11 cellular contexts compared by ENCODE assay signal in the genomic region with DNA sequence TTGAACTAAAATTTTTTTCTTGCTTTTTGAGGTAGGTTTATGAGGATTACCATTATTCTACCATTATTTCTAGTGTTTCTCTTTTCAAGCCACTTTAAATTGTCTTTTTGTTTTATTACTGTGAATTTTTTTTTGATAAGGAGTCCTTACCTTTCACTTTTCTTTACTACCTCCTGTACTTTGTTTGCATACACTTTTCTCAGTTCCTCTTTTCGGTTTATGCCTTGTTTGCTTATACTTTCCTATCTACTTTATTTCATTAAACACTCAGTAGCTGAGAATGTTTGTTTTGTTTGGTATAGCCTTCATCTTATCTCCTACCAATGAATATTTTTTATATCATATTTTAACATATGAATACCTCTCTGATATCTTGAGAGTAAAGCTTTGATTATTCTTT.
DNase-seq lines count a peak whose midpoint lies in the region; ATAC-seq and TF ChIP-seq lines count a peak whose summit lies in the region.
"Had no signal": no experiment of that assay in that cellular context is flagged by ENCODE, and none has a peak within 500 bp of the region (broad histone marks: within the 10 kb centered on the region; RNA-seq: fewer than 3 reads in every experiment).

No MANE protein-coding gene starts in this region.

- intact Hi-C loops in lower lobe of right lung (cut with DNase I): no loop called here
- intact Hi-C loops in gastrocnemius medialis (cut with DNase I; ENCODE audit: low total_unique reads): no loop called here

- no peak overlapping the region for H3K4me3 ChIP-seq in lower lobe of right lung
- H3K4me3 ChIP-seq in gastrocnemius medialis: no peak overlapping the region

- no peak overlapping the region for H3K27ac ChIP-seq in lower lobe of right lung
- no peak overlapping the region for H3K27ac ChIP-seq in gastrocnemius medialis
- H3K27ac ChIP-seq: KMS-11 had no signal

- no peaks in the 10 kb centered on the region for H3K9me3 ChIP-seq in lower lobe of right lung
- no peaks in the 10 kb centered on the region for H3K9me3 ChIP-seq in gastrocnemius medialis

- H3K27ac Mint-ChIP-seq in stimulated activated naive B cell treated with anti-CD40 and anti-IgM and Interleukin-4, amounts not matched to agents 10 μg/mL and 1 μg/mL and 100 μg/mL, for 72 hours: no peak overlapping the region

- no peaks in the 10 kb centered on the region for H3K4me1 ChIP-seq in lower lobe of right lung
- no peaks in the 10 kb centered on the region for H3K4me1 ChIP-seq in gastrocnemius medialis

- peaks cover 6 to 10% of the 10 kb centered on the region in 2 donors for H3K4me1 Mint-ChIP-seq in stimulated activated naive B cell treated with anti-CD40 and anti-IgM and Interleukin-4, amounts not matched to agents 10 μg/mL and 1 μg/mL and 100 μg/mL, for 72 hours
- H3K4me1 Mint-ChIP-seq: neural crest cell had no signal

- H3K36me3 ChIP-seq in lower lobe of right lung: no peaks in the 10 kb centered on the region
- no peaks in the 10 kb centered on the region for H3K36me3 ChIP-seq in gastrocnemius medialis

- peaks cover 0 to 4% of the 10 kb centered on the region in 2 donors for H3K9me3 Mint-ChIP-seq in stimulated activated naive B cell treated with anti-CD40 and anti-IgM and Interleukin-4, amounts not matched to agents 10 μg/mL and 1 μg/mL and 100 μg/mL, for 72 hours
- H3K9me3 Mint-ChIP-seq: neural crest cell had no signal

- in situ Hi-C loops in gastrocnemius medialis (cut with MboI; ENCODE audit: low sequenced_read_pairs in 4 of 4): no loop called here

- TF ChIP-seq POLR2A in gastrocnemius medialis (IDR thresholded peaks at IDR 0.05): no peak

- H3K27me3 Mint-ChIP-seq in stimulated activated naive B cell treated with anti-CD40 and anti-IgM and Interleukin-4, amounts not matched to agents 10 μg/mL and 1 μg/mL and 100 μg/mL, for 72 hours: no peaks in the 10 kb centered on the region

- no peaks in the 10 kb centered on the region for H3K36me3 Mint-ChIP-seq in stimulated activated naive B cell treated with anti-CD40 and anti-IgM and Interleukin-4, amounts not matched to agents 10 μg/mL and 1 μg/mL and 100 μg/mL, for 72 hours

- DNase-seq in GM19240 (ENCODE audit: insufficient read length, low spot score) (peak; percentile 12), lower lobe of right lung (no peak), gastrocnemius medialis (no peak)
- DNase-seq in stimulated activated naive B cell treated with anti-CD40 and anti-IgM and Interleukin-4, amounts not matched to agents 10 μg/mL and 1 μg/mL and 100 μg/mL, for 72 hours: no peak
- DNase-seq in stimulated activated CD4-positive, alpha-beta T cell treated with anti-CD3 and anti-CD28 coated beads, Interleukin-12 subunit alpha, Interleukin-12 subunit beta, amount 100 ng/mL, for 4 hours: no peak
- DNase-seq: NCI-H524, substantia nigra had no signal

- H3K4me3 Mint-ChIP-seq in stimulated activated naive B cell treated with anti-CD40 and anti-IgM and Interleukin-4, amounts not matched to agents 10 μg/mL and 1 μg/mL and 100 μg/mL, for 72 hours: no peak overlapping the region
- H3K4me3 Mint-ChIP-seq: neural crest cell had no signal

- ATAC-seq in HG02642 (IDR thresholded peaks at IDR 0.05; ENCODE audit: poor library complexity, unreplicated experiment) (peak; percentile 87), HG03439 (IDR thresholded peaks at IDR 0.05; ENCODE audit: unreplicated experiment) (peak; percentile 80), lower lobe of right lung (no peak), gastrocnemius medialis (no peak)
- peak; percentile 71 to 81 for ATAC-seq in stimulated activated naive B cell treated with anti-CD40 and anti-IgM and Interleukin-4, amounts not matched to agents 10 μg/mL and 1 μg/mL and 100 μg/mL, for 72 hours (replicated peaks)

- TF ChIP-seq CTCF in lower lobe of right lung (IDR thresholded peaks at IDR 0.05) (no peak), gastrocnemius medialis (IDR thresholded peaks at IDR 0.05 in 4 of 5, conservative IDR thresholded peaks at IDR 0.05 in 1 of 5) (no peak)

- no peaks in the 10 kb centered on the region for H3K27me3 ChIP-seq in lower lobe of right lung (ENCODE audit: low read depth)
- H3K27me3 ChIP-seq in gastrocnemius medialis: no peaks in the 10 kb centered on the region

Comparison
In these comparisons a context has a peak if more than half of its experiments do, and no peak if none do; other contexts are left out.
1. ATAC-seq: peak in HG02642 (single experiment), HG03439 (single experiment) and stimulated activated naive B cell treated with anti-CD40 and anti-IgM and Interleukin-4, amounts not matched to agents 10 μg/mL and 1 μg/mL and 100 μg/mL, for 72 hours (2 of 2); none in lower lobe of right lung (0 of 2) and gastrocnemius medialis (0 of 2).